Comparison of ENCODE assay signal across 1 cellular context in the genomic region with DNA sequence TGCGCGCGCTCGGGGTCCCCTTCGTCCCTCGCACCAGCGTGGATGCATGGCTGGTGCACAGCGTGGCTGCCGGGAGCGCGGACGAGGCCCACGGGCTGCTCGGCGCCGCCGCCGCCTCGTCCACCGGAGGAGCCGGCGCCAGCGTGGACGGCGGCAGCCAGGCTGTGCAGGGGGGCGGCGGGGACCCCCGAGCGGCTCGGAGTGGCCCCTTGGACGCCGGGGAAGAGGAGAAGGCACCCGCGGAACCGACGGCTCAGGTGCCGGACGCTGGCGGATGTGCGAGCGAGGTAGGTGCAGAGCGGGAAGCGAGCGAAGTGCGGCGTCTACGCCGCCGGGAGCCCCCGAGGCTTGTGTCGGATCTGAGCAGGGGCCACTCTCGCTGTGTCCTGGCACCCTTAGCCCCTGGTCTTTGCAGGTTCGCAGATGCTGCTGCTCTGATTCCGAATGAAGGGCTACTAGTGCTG.
A peak's percentile ranks its signal among the peaks of the same experiment; 100 is the strongest.
TF ChIP-seq lines count a peak whose summit lies in the region.

No MANE protein-coding gene starts in this region.

TF ChIP-seq in K562, 482 proteins besides CTCF, POLR2A, EP300 and RAD21 (continued from another document):
- TF ChIP-seq, protein P1, sequence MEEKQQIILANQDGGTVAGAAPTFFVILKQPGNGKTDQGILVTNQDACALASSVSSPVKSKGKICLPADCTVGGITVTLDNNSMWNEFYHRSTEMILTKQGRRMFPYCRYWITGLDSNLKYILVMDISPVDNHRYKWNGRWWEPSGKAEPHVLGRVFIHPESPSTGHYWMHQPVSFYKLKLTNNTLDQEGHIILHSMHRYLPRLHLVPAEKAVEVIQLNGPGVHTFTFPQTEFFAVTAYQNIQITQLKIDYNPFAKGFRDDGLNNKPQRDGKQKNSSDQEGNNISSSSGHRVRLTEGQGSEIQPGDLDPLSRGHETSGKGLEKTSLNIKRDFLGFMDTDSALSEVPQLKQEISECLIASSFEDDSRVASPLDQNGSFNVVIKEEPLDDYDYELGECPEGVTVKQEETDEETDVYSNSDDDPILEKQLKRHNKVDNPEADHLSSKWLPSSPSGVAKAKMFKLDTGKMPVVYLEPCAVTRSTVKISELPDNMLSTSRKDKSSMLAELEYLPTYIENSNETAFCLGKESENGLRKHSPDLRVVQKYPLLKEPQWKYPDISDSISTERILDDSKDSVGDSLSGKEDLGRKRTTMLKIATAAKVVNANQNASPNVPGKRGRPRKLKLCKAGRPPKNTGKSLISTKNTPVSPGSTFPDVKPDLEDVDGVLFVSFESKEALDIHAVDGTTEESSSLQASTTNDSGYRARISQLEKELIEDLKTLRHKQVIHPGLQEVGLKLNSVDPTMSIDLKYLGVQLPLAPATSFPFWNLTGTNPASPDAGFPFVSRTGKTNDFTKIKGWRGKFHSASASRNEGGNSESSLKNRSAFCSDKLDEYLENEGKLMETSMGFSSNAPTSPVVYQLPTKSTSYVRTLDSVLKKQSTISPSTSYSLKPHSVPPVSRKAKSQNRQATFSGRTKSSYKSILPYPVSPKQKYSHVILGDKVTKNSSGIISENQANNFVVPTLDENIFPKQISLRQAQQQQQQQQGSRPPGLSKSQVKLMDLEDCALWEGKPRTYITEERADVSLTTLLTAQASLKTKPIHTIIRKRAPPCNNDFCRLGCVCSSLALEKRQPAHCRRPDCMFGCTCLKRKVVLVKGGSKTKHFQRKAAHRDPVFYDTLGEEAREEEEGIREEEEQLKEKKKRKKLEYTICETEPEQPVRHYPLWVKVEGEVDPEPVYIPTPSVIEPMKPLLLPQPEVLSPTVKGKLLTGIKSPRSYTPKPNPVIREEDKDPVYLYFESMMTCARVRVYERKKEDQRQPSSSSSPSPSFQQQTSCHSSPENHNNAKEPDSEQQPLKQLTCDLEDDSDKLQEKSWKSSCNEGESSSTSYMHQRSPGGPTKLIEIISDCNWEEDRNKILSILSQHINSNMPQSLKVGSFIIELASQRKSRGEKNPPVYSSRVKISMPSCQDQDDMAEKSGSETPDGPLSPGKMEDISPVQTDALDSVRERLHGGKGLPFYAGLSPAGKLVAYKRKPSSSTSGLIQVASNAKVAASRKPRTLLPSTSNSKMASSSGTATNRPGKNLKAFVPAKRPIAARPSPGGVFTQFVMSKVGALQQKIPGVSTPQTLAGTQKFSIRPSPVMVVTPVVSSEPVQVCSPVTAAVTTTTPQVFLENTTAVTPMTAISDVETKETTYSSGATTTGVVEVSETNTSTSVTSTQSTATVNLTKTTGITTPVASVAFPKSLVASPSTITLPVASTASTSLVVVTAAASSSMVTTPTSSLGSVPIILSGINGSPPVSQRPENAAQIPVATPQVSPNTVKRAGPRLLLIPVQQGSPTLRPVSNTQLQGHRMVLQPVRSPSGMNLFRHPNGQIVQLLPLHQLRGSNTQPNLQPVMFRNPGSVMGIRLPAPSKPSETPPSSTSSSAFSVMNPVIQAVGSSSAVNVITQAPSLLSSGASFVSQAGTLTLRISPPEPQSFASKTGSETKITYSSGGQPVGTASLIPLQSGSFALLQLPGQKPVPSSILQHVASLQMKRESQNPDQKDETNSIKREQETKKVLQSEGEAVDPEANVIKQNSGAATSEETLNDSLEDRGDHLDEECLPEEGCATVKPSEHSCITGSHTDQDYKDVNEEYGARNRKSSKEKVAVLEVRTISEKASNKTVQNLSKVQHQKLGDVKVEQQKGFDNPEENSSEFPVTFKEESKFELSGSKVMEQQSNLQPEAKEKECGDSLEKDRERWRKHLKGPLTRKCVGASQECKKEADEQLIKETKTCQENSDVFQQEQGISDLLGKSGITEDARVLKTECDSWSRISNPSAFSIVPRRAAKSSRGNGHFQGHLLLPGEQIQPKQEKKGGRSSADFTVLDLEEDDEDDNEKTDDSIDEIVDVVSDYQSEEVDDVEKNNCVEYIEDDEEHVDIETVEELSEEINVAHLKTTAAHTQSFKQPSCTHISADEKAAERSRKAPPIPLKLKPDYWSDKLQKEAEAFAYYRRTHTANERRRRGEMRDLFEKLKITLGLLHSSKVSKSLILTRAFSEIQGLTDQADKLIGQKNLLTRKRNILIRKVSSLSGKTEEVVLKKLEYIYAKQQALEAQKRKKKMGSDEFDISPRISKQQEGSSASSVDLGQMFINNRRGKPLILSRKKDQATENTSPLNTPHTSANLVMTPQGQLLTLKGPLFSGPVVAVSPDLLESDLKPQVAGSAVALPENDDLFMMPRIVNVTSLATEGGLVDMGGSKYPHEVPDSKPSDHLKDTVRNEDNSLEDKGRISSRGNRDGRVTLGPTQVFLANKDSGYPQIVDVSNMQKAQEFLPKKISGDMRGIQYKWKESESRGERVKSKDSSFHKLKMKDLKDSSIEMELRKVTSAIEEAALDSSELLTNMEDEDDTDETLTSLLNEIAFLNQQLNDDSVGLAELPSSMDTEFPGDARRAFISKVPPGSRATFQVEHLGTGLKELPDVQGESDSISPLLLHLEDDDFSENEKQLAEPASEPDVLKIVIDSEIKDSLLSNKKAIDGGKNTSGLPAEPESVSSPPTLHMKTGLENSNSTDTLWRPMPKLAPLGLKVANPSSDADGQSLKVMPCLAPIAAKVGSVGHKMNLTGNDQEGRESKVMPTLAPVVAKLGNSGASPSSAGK (IDR thresholded peaks at IDR 0.05), result peak; percentile 21; the same call in 1 of the 2 replicates
